In the genomic region with DNA sequence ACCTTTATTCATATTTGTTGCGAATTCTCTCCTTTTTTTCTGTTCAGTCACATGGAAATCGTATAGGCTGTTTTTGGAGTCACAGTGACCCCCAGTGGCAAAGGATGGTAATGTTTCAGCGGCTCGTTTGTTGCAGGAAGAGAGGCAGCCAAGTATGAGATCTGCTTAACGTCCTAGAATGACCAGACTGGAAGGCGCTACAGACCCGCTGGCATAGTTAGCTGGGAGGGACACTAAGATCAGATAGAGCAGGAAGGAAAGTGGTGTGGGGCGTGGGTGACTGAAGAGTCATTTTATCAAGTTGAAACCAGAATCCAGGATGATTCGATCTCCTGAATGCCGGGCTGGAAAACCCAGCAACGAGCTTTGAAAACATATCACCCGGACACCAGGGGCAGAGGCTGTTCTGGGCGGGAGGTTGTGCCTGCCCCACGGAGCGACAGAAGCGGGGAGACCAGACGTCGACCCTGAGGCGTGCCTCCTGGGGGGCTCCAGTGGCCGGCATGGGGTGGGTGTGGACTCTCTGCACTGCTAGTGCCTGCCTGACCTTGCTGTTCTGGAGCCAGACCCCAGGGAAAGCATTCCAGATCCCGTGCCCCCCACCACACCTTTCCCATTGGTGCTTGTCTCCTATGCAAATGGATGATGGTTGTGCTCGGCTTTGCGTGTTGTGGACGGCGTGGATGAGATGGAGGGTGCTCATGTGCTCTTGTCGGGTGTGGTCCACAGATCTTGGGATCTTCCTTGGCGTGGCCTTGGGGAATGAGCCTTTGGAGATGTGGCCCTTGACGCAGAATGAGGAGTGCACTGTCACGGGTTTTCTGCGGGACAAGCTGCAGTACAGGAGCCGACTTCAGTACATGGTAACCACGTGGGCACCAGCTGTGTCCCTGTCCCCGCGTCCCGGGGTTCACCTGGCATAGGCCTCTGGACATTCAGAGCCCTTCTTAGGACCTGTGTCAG, we compare ENCODE assay signal across 1 cellular context.
TF ChIP-seq lines count a peak whose summit lies in the region.

No MANE protein-coding gene starts in this region.

TF ChIP-seq in HEK293, 187 proteins besides CTCF, POLR2A, EP300 and RAD21 (continued from another document):
- TF ChIP-seq PBX3 (CRISPR knock-in tag; IDR thresholded peaks at IDR 0.05), result no peak
